ENCODE assay signal across 33 cellular contexts in genomic region chrX:40060356-40060845, GRCh38.
"Had no signal": no experiment of that assay in that cellular context is flagged by ENCODE, and none has a peak within 500 bp of the region (broad histone marks: within the 10 kb centered on the region; RNA-seq: fewer than 3 reads in every experiment).

No MANE protein-coding gene starts in this region.

- H3K4me2 ChIP-seq: PC-9 had no signal

- H3K36me3 ChIP-seq: breast epithelium had no signal

- H3K27ac ChIP-seq: adrenal gland, body of pancreas, breast epithelium, PC-9, RWPE1, WERI-Rb-1 had no signal

- H3K4me3 ChIP-seq: adrenal gland, body of pancreas, breast epithelium, PC-9 had no signal

- H2AFZ ChIP-seq: PC-9 had no signal

- FAIRE-seq: RCC 7860 had no signal

- DNase-seq: activated CD4-positive, alpha-beta T cell treated with anti-CD3 and anti-CD28 coated beads for 1 hour; activated CD4-positive, alpha-beta T cell treated with anti-CD3 and anti-CD28 coated beads for 48 hours; activated CD4-positive, alpha-beta T cell treated with anti-CD3 and anti-CD28 coated beads, Interleukin-2, amount 50 U/mL, for 4 hours; activated CD4-positive, CD25-positive, alpha-beta regulatory T cell; activated CD8-positive, alpha-beta T cell treated with anti-CD3 and anti-CD28 coated beads for 36 hours; activated naive CD4-positive, alpha-beta T cell; activated naive CD4-positive, alpha-beta T cell treated with anti-CD3 and anti-CD28 coated beads, Interleukin-2, amount 50 U/mL, for 16 hours; activated naive CD8-positive, alpha-beta T cell treated with anti-CD3 and anti-CD28 coated beads for 36 hours; activated T-cell treated with anti-CD3 and anti-CD28 coated beads, Interleukin-2, amount 50 U/mL, for 1 hour; adrenal gland; body of pancreas; caudate nucleus; cerebellar nuclear complex; NCI-H1092 treated with DMSO at 0.1 percent for 48 hours; NCI-H1417 treated with DMSO at 0.1 percent for 48 hours; NCI-H187 treated with DMSO at 0.1 percent for 48 hours; NCI-H2081; NCI-H2171 treated with DMSO at 0.1 percent for 48 hours; NCI-H226; NCI-H446 treated with DMSO at 0.1 percent for 48 hours; NCI-H524; NCI-H69; PC-9; SIG-M5; SW 1271; T-helper 1 cell; T-helper 2 cell; T-helper 9 cell; WERI-Rb-1 had no signal

- ATAC-seq: activated CD8-positive, alpha-beta T cell treated with anti-CD3 and anti-CD28 coated beads for 36 hours; body of pancreas; Right ventricle myocardium inferior had no signal

- H3K27me3 ChIP-seq: adrenal gland, body of pancreas had no signal

- H3K4me1 ChIP-seq: adrenal gland, body of pancreas, breast epithelium had no signal

- H3K9me3 ChIP-seq: adrenal gland, body of pancreas, breast epithelium had no signal
